ENCODE assay signal across 8 cellular contexts in the genomic region with DNA sequence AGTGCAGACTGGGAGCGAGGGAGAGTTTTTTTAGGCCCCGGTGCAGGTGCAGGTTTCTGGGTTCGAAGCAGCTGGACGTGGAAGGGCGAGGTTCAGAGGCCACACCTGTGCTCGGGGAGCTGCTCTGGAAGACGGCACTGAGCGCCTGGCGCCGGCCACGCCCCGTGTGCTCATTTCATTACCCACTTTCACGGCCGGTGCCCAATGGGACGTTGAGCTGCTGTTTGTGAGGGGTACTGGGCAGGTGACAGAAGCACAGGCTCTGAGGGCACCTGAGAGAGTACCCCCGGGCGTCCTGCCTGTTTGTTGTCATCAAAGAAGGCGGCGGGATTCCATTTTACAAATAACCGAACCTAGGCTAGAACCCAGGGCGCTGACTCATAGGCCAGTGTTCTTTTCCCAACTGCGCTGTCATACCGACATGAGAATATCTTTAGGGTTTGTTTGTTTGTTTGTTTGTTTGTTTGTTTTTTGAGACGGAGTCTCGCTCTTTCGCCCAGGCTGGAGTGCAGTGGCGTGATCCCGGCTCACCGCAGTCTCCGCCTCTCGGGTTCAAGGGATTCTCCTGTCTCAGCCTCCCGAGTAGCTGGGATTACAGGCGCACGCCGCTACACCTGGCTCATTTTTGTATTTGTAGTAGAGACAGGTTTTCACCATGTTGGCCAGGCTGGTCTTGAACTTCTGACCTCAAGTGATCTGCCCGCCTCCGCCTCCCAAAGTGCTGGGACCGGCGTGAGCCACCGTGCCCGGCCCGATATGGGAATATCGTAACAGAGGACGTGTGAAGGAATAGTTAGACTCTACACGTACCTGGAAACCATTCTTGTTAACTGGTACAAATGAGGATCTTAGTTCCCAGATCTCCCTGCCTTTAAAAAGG. TPM values are rescaled to one million over a fixed set of nuclear protein-coding genes. Genes with fewer than 3 reads are reported as not detected.
A peak's percentile ranks its signal among the peaks of the same experiment; 100 is the strongest.
DNase-seq lines count a peak whose midpoint lies in the region; ATAC-seq and TF ChIP-seq lines count a peak whose summit lies in the region.

No MANE protein-coding gene starts in this region.

- POLR2A ChIA-PET in HEK293T (lab: Yijun Ruan, JAX), result no interaction called here

- H3K4me1 Mint-ChIP-seq in activated naive CD4-positive, alpha-beta T cell treated with anti-CD3 and anti-CD28 coated beads, Interleukin-2, amount 10 ng/mL, durations not matched to agents 7 days and 5 days, result peaks cover 21% of the 10 kb centered on the region

- peak; percentile 43 for ATAC-seq in GM18498 (IDR thresholded peaks at IDR 0.05; ENCODE audit: unreplicated experiment)
- ATAC-seq in HG02763 (IDR thresholded peaks at IDR 0.05; ENCODE audit: unreplicated experiment), result peak; percentile 35
- peak; percentile 23 to 38 for ATAC-seq in right cardiac atrium

- whole genome bisulfite sequencing in right cardiac atrium, result 53% methylated on average over 45 of the region's 45 CpGs

- H3K9me3 ChIP-seq in right cardiac atrium (ENCODE audit: control insufficient read depth, low read length) (no peaks in the 10 kb centered on the region), skeletal muscle tissue (ENCODE audit: control insufficient read depth in 3 of 3, low read length in 3 of 3) (no peaks in the 10 kb centered on the region)

- intact Hi-C loops in right cardiac atrium (cut with DNase I), result no loop called here

- no peaks in the 10 kb centered on the region for H3K36me3 ChIP-seq in skeletal muscle tissue (ENCODE audit: control insufficient read depth in 3 of 3, insufficient read depth in 3 of 3, low read length in 3 of 3)

- peak overlapping the region in 1 of 3 donors; percentile 33 for H3K9ac ChIP-seq in skeletal muscle tissue (ENCODE audit: low read depth in 1 of 3, low read length in 3 of 3)

- H3K9me3 Mint-ChIP-seq in activated naive CD4-positive, alpha-beta T cell treated with anti-CD3 and anti-CD28 coated beads, Interleukin-2, amount 10 ng/mL, durations not matched to agents 7 days and 5 days, result peaks cover 6% of the 10 kb centered on the region

- H3K4me1 ChIP-seq in right cardiac atrium (ENCODE audit: control insufficient read depth, insufficient read depth, low read length) (no peaks in the 10 kb centered on the region), skeletal muscle tissue (ENCODE audit: control insufficient read depth in 3 of 3, insufficient read depth in 3 of 3, low read length in 3 of 3) (peaks cover 5 to 19% (median 8%) of the 10 kb centered on the region in 3 donors)

- H3K36me3 Mint-ChIP-seq in activated naive CD4-positive, alpha-beta T cell treated with anti-CD3 and anti-CD28 coated beads, Interleukin-2, amount 10 ng/mL, durations not matched to agents 7 days and 5 days, result peaks cover 1% of the 10 kb centered on the region

- CTCF ChIA-PET in activated naive CD4-positive, alpha-beta T cell treated with anti-CD3 and anti-CD28 coated beads, Interleukin-2, amount 10 ng/mL, durations not matched to agents 7 days and 5 days (lab: Charles Lee), result no interaction called here
- CTCF ChIA-PET in HEK293T (lab: Yijun Ruan, JAX), result no interaction called here

- H3K27ac ChIP-seq in right cardiac atrium (ENCODE audit: low read length) (no peak overlapping the region), skeletal muscle tissue (ENCODE audit: low read depth, low read length) (no peak overlapping the region)

- H3K4me3 ChIP-seq in right cardiac atrium (ENCODE audit: low read length), result peak overlapping the region; percentile 85
- H3K4me3 ChIP-seq in skeletal muscle tissue (ENCODE audit: low read length in 3 of 3), result peak overlapping the region; percentile 54 to 89 (median 85)

- peaks cover 6% of the 10 kb centered on the region for H3K27me3 Mint-ChIP-seq in activated naive CD4-positive, alpha-beta T cell treated with anti-CD3 and anti-CD28 coated beads, Interleukin-2, amount 10 ng/mL, durations not matched to agents 7 days and 5 days

- H3K27ac Mint-ChIP-seq in activated naive CD4-positive, alpha-beta T cell treated with anti-CD3 and anti-CD28 coated beads, Interleukin-2, amount 10 ng/mL, durations not matched to agents 7 days and 5 days, result peak overlapping the region; percentile 80

- DNase-seq in NCI-H748 (lab: John Stamatoyannopoulos, UW; ENCODE audit: unreplicated experiment), result peak; percentile 76
- peak; percentile 63 for DNase-seq in activated naive CD4-positive, alpha-beta T cell treated with anti-CD3 and anti-CD28 coated beads, Interleukin-2, amount 10 ng/mL, durations not matched to agents 7 days and 5 days
- peak; percentile 38 to 70 (median 55) for DNase-seq in right cardiac atrium
- DNase-seq in HEK293T (ENCODE audit: extremely low spot score), result no peak
- no peak for DNase-seq in HCEC 1CT

- H3K27me3 ChIP-seq in right cardiac atrium (ENCODE audit: control insufficient read depth, insufficient read depth), result no peaks in the 10 kb centered on the region
- H3K27me3 ChIP-seq in skeletal muscle tissue (ENCODE audit: control insufficient read depth in 3 of 3, insufficient read depth in 3 of 3, low read length in 3 of 3), result no peaks in the 10 kb centered on the region

- H3K4me3 Mint-ChIP-seq in activated naive CD4-positive, alpha-beta T cell treated with anti-CD3 and anti-CD28 coated beads, Interleukin-2, amount 10 ng/mL, durations not matched to agents 7 days and 5 days, result peak overlapping the region; percentile 95

TF ChIP-seq in HEK293T, 16 proteins besides CTCF, POLR2A, EP300 and RAD21:
- no peak for TF ChIP-seq FOXM1 (IDR thresholded peaks at IDR 0.05; ENCODE audit: borderline replicate concordance)
- TF ChIP-seq TARDBP (IDR thresholded peaks at IDR 0.05), result no peak
- no peak for TF ChIP-seq SP1 (IDR thresholded peaks at IDR 0.05)
- no peak for TF ChIP-seq L3MBTL2 (conservative IDR thresholded peaks at IDR 0.05)
- no peak for TF ChIP-seq NFRKB (IDR thresholded peaks at IDR 0.05)
- TF ChIP-seq BHLHE40 (IDR thresholded peaks at IDR 0.05; ENCODE audit: borderline replicate concordance), result no peak
TF ChIP-seq in HEK293T: peak in this region for 0.

RNA-seq across cellular contexts. Expression of gene SPTBN2, which starts 16.6 kb away (rescaled TPM):
- total RNA-seq in right cardiac atrium (1 to 10 TPM; 2.3 to 7.0 (median 3.1) TPM), skeletal muscle tissue (11.5 TPM)
- 0.38 TPM for polyA plus RNA-seq in right cardiac atrium

Comparison
In these comparisons a context has a peak if more than half of its experiments do, and no peak if none do; other contexts are left out.
1. DNase-seq: peak in NCI-H748 (single experiment), activated naive CD4-positive, alpha-beta T cell treated with anti-CD3 and anti-CD28 coated beads, Interleukin-2, amount 10 ng/mL, durations not matched to agents 7 days and 5 days (single experiment) and right cardiac atrium (3 of 3); none in HEK293T (single experiment) and HCEC 1CT (single experiment).
2. Peak in every context shown above with its lines, with median percentiles within 50 percentile points of each other: ATAC-seq.